ENCODE assay signal across 8 cellular contexts in the genomic region with DNA sequence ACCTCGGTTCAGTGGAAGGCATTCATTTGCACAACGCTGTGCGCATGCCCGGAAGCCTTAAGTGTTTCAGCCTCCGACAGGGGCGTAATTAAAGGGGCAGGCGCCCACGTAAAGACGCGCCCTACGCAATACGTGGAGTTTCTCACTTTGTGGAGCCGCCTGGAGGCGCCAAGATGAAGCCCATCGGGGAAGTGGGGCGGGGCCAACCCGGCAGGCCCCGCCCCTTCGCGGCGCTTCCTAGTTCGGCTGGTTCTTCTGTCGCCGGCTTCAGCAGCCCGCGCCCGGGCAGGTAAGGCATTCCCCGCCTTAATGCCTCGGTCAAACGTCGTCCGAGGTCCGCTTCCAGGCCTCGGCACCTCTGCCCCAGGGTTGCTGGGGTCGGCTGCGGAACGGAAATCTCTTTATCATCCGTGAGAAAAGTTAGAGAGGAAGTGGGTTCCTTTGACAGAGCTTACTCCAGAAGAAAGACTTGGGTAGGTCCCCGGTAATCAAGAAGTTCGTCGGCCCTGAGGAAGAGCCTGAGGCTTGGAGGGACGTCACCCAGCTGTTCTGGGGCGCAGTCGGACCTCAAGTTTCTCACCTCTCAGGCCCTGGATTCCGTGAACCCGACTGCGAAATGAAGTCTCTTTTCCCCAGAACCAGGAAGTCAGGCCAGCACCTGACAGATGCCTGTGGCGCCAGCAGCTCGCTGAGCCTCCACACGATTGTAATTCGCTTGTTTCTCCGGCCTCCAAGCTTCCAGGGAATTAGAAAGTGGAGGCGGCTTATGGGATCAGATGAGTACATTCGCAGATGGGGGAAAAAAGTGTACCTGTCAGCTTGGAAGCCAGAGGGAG.
DNase-seq lines count a peak whose midpoint lies in the region; ATAC-seq and TF ChIP-seq lines count a peak whose summit lies in the region.

IRAK4 (plus strand) TSS at position 224 of the 836 bp plus-strand sequence. CDS start 9,161 bp downstream, outside the sequence.
A gene with protein sequence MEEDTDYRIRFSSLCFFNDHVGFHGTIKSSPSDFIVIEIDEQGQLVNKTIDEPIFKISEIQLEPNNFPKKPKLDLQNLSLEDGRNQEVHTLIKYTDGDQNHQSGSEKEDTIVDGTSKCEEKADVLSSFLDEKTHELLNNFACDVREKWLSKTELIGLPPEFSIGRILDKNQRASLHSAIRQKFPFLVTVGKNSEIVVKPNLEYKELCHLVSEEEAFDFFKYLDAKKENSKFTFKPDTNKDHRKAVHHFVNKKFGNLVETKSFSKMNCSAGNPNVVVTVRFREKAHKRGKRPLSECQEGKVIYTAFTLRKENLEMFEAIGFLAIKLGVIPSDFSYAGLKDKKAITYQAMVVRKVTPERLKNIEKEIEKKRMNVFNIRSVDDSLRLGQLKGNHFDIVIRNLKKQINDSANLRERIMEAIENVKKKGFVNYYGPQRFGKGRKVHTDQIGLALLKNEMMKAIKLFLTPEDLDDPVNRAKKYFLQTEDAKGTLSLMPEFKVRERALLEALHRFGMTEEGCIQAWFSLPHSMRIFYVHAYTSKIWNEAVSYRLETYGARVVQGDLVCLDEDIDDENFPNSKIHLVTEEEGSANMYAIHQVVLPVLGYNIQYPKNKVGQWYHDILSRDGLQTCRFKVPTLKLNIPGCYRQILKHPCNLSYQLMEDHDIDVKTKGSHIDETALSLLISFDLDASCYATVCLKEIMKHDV (minus strand): TSS at position 63 of the 836 bp plus-strand sequence. CDS start 3,545 bp downstream, outside the sequence.

- no peaks in the 10 kb centered on the region for H3K9me3 Mint-ChIP-seq in central memory CD8-positive, alpha-beta T cell

- peak; percentile 47 for TF ChIP-seq CTCF in AG09319 (IDR thresholded peaks at IDR 0.05; ENCODE audit: low read depth, low read length)

- peaks cover 24% of the 10 kb centered on the region for H3K36me3 Mint-ChIP-seq in central memory CD8-positive, alpha-beta T cell (ENCODE audit: insufficient read depth)

- peak within 1 kb of the TSS; percentile 96 for H3K4me3 Mint-ChIP-seq in central memory CD8-positive, alpha-beta T cell

- peak; percentile 90 for DNase-seq in AG09319 (ENCODE audit: extremely low read depth, low read depth)
- DNase-seq in NCI-H446 (lab: John Stamatoyannopoulos, UW), result peak; percentile 84 to 98
- peak; percentile 94 for DNase-seq in activated CD4-positive, CD25-positive, alpha-beta regulatory T cell treated with anti-CD3 and anti-CD28 coated beads, Interleukin-2, amount 50 U/mL, for 16 hours (ENCODE audit: low read depth, low spot score)
- peak; percentile 82 to 89 for DNase-seq in central memory CD8-positive, alpha-beta T cell (ENCODE audit: low spot score in 2 of 2)
- DNase-seq in iris pigment epithelial cell (ENCODE audit: low read depth), result peak; percentile 98
- peak; percentile 91 for DNase-seq in stimulated activated CD4-positive, alpha-beta T cell treated with anti-CD3 and anti-CD28 coated beads, Interleukin-12 subunit alpha, Interleukin-12 subunit beta, amount 100 ng/mL, for 4 hours

- ATAC-seq in GM19023 (IDR thresholded peaks at IDR 0.05; ENCODE audit: unreplicated experiment) (peak; percentile 95), HG03280 (IDR thresholded peaks at IDR 0.05; ENCODE audit: unreplicated experiment) (peak; percentile 96)
- ATAC-seq in central memory CD8-positive, alpha-beta T cell (replicated peaks; ENCODE audit: extremely low read depth, poor library complexity, severe bottlenecking), result peak; percentile 91

- peak within 1 kb of the TSS; percentile 98 for H3K27ac Mint-ChIP-seq in central memory CD8-positive, alpha-beta T cell (ENCODE audit: low read depth)

- no peaks in the 10 kb centered on the region for H3K27me3 Mint-ChIP-seq in central memory CD8-positive, alpha-beta T cell

- peaks cover 63% of the 10 kb centered on the region for H3K4me1 Mint-ChIP-seq in central memory CD8-positive, alpha-beta T cell

Comparison
In these comparisons a context has a peak if more than half of its experiments do, and no peak if none do; other contexts are left out.
1. Peak in every context shown above with its lines: DNase-seq and ATAC-seq.